11 cellular contexts compared by ENCODE assay signal in the genomic region with DNA sequence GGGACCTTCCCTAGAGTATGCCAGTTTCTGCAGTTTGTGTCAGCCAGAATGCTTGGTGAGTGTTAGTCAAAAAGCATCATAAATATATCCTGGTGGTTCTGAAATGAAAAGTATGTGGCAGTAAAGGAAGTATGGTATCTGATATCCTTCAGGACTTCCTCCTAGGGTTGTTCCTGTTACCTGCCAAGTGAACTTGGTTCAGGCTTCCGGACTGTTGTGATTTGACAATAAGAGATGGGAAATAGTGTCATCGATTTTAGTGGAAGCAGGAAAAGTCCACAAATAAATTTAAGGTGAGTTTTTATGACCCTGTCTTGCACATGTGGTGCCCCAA. TPM values are rescaled to one million over a fixed set of nuclear protein-coding genes. Genes with fewer than 3 reads are reported as not detected.
DNase-seq lines count a peak whose midpoint lies in the region; ATAC-seq and TF ChIP-seq lines count a peak whose summit lies in the region.
"Had no signal": no experiment of that assay in that cellular context is flagged by ENCODE, and none has a peak within 500 bp of the region (broad histone marks: within the 10 kb centered on the region; RNA-seq: fewer than 3 reads in every experiment).

No MANE protein-coding gene starts in this region.

- H3K27me3 ChIP-seq in AG04450 (ENCODE audit: control insufficient read depth, insufficient read depth, low read length): no peaks in the 10 kb centered on the region
- H3K27me3 ChIP-seq in HUES6 (ENCODE audit: control insufficient read depth, insufficient read depth, low read length): peaks cover 39% of the 10 kb centered on the region

- H3K36me3 ChIP-seq in HUES6 (ENCODE audit: control insufficient read depth, insufficient read depth, low read length): no peaks in the 10 kb centered on the region
- H3K36me3 ChIP-seq: neutrophil had no signal

- H3K4me3 ChIP-seq in AG04450 (ENCODE audit: low read depth, low read length) (peak overlapping the region; percentile 83), HUES6 (ENCODE audit: low read depth, low read length) (peak overlapping the region; percentile 81)

- no peak overlapping the region for H3K27ac Mint-ChIP-seq in natural killer cell

- DNase-seq in AG04450 (ENCODE audit: low read depth, low spot score): no peak
- DNase-seq in dermis microvascular lymphatic vessel endothelial cell (ENCODE audit: low read depth in 2 of 2): peak; percentile 36 to 61
- no peak for DNase-seq in natural killer cell
- no peak for DNase-seq in stimulated activated CD4-positive, alpha-beta T cell treated with anti-CD3 and anti-CD28 coated beads, Interleukin-15, amount 100 ng/mL, for 24 hours
- DNase-seq in NCI-H510A treated with DMSO at 0.1 percent for 48 hours (lab: John Stamatoyannopoulos, UW): no peak
- DNase-seq in DMS153 treated with DMSO at 0.1 percent for 48 hours (lab: John Stamatoyannopoulos, UW; ENCODE audit: unreplicated experiment): no peak

- no peak for TF ChIP-seq CTCF in AG04450 (IDR thresholded peaks at IDR 0.05; ENCODE audit: low read depth, low read length)
- no peak for TF ChIP-seq CTCF in natural killer cell (IDR thresholded peaks at IDR 0.05)

- H3K27ac ChIP-seq in AG04450 (ENCODE audit: low read depth, low read length) (no peak overlapping the region), HUES6 (ENCODE audit: low read depth, low read length) (no peak overlapping the region)
- H3K27ac ChIP-seq: HL-60, neutrophil had no signal

- H3K9me3 ChIP-seq in AG04450 (ENCODE audit: control insufficient read depth, insufficient read depth, low read length) (no peaks in the 10 kb centered on the region; the same call in 1 of the 2 replicates), HUES6 (ENCODE audit: control insufficient read depth, insufficient read depth, low read depth, low read length) (no peaks in the 10 kb centered on the region)
- H3K9me3 ChIP-seq: neutrophil had no signal

- no peaks in the 10 kb centered on the region for H3K9me3 Mint-ChIP-seq in natural killer cell

- no peaks in the 10 kb centered on the region for H3K36me3 Mint-ChIP-seq in natural killer cell

- peak overlapping the region; percentile 90 for H3K4me3 Mint-ChIP-seq in natural killer cell

- CTCF ChIA-PET in AG04450 (lab: Charles Lee): interaction anchor here (1.7 kb wide), 1 partner anchor 149 kb away, joined by 7 read pairs; no protein-coding TSS in a partner anchor

- ATAC-seq in natural killer cell (no peak), GM18858 (IDR thresholded peaks at IDR 0.05; ENCODE audit: unreplicated experiment) (no peak)
- ATAC-seq: activated CD4-positive, CD25-positive, alpha-beta regulatory T cell treated with anti-CD3 and anti-CD28 coated beads, Interleukin-2, amount 50 U/mL, for 24 hours had no signal

- H3K4me1 ChIP-seq in HUES6 (ENCODE audit: control insufficient read depth, insufficient read depth, low read length): peaks cover 16% of the 10 kb centered on the region

- intact Hi-C loops in natural killer cell (cut with micrococcal nuclease): no loop called here

- peaks cover 42 to 63% of the 10 kb centered on the region in 2 donors for H3K27me3 Mint-ChIP-seq in natural killer cell (ENCODE audit: low read depth in 2 of 2)

- no peak overlapping the region for H3K9ac ChIP-seq in HUES6 (ENCODE audit: low read length)

- POLR2A ChIA-PET in AG04450 (lab: Yijun Ruan, JAX): interaction anchor here (1.4 kb wide), 1 partner anchor 148 kb away, joined by 4 read pairs; no protein-coding TSS in a partner anchor

- peaks cover 16 to 22% of the 10 kb centered on the region in 2 donors for H3K4me1 Mint-ChIP-seq in natural killer cell

RNA-seq across cellular contexts. Expression of a gene that starts 2.0 kb away (rescaled TPM):
- polyA plus RNA-seq in AG04450 (2011; rRNA removed): 24.9 and 28.0 TPM in 2 replicates
- 65.8 and 70.7 TPM in 2 replicates for polyA minus RNA-seq in AG04450 (2011; rRNA and poly(A)+ RNA removed)
- total RNA-seq in dermis microvascular lymphatic vessel endothelial cell: 49.7 and 85.7 TPM in 2 replicates
- 1 to 10 TPM in 2 of 3 donors, under 1 TPM in 1; 0.82 to 4.2 (median 1.1) TPM for total RNA-seq in natural killer cell

Comparison
In these comparisons a context has a peak if more than half of its experiments do, and no peak if none do; other contexts are left out.
1. DNase-seq: peak in dermis microvascular lymphatic vessel endothelial cell (2 of 2); none in AG04450 (single experiment), natural killer cell (single experiment), stimulated activated CD4-positive, alpha-beta T cell treated with anti-CD3 and anti-CD28 coated beads, Interleukin-15, amount 100 ng/mL, for 24 hours (single experiment), NCI-H510A treated with DMSO at 0.1 percent for 48 hours (single experiment) and DMS153 treated with DMSO at 0.1 percent for 48 hours (single experiment).